In genomic region chr2:38600242-38600891, GRCh38 we compare ENCODE assay signal across 8 cellular contexts. TPM values are rescaled to one million over a fixed set of nuclear protein-coding genes. Genes with fewer than 3 reads are reported as not detected.
DNase-seq lines count a peak whose midpoint lies in the region; ATAC-seq and TF ChIP-seq lines count a peak whose summit lies in the region.

No MANE protein-coding gene starts in this region.

- no peaks in the 10 kb centered on the region for H3K27me3 Mint-ChIP-seq in activated T-cell treated with anti-CD3 and anti-CD28 coated beads, Interleukin-2, amount 50 U/mL, for 72 hours (ENCODE audit: low read depth)

- H3K9me3 ChIP-seq in right atrium auricular region, result no peaks in the 10 kb centered on the region
- H3K9me3 ChIP-seq in transverse colon, result no peaks in the 10 kb centered on the region

- H3K27ac Mint-ChIP-seq in activated T-cell treated with anti-CD3 and anti-CD28 coated beads, Interleukin-2, amount 50 U/mL, for 72 hours, result peak overlapping the region; percentile 78

- in situ Hi-C loops in transverse colon (cut with MboI; ENCODE audit: low pct_ligation_motif_present in 1 of 4, low pct_unique_long_range_greater_than_20kb in 1 of 4, low sequenced_read_pairs in 3 of 4), result loop anchor here in 2 of 4 donors (10.0 kb wide), 1 partner anchor 64 kb away; the partner anchor contains the start of gene GALM (in 2 of the 2)

- peaks cover 63% of the 10 kb centered on the region for H3K4me1 Mint-ChIP-seq in activated T-cell treated with anti-CD3 and anti-CD28 coated beads, Interleukin-2, amount 50 U/mL, for 72 hours (ENCODE audit: low read depth)

- H3K4me3 ChIP-seq in right atrium auricular region, result peak overlapping the region; percentile 84 to 89
- peak overlapping the region in 3 of 4 donors; percentile 69 to 86 (median 85) for H3K4me3 ChIP-seq in transverse colon

- TF ChIP-seq EP300 in transverse colon (IDR thresholded peaks at IDR 0.05; ENCODE audit: low read depth), result no peak

- no peaks in the 10 kb centered on the region for H3K27me3 ChIP-seq in right atrium auricular region
- H3K27me3 ChIP-seq in transverse colon, result no peaks in the 10 kb centered on the region

- H3K4me1 ChIP-seq in right atrium auricular region, result peaks cover 0 to 55% of the 10 kb centered on the region in 2 donors
- peaks cover 10 to 68% (median 37%) of the 10 kb centered on the region in 4 donors for H3K4me1 ChIP-seq in transverse colon

- intact Hi-C loops in left ventricle myocardium superior (cut with micrococcal nuclease), result loop anchor here (10.0 kb wide), 1 partner anchor 124 kb away; no protein-coding TSS in a partner anchor
- intact Hi-C loops in transverse colon (cut with DNase I; ENCODE audit: low total_unique reads), result loop anchor here (10.0 kb wide), 1 partner anchor 124 kb away; no protein-coding TSS in a partner anchor

- H3K27ac ChIP-seq in right atrium auricular region (peak overlapping the region; percentile 97 to 99), transverse colon (peak overlapping the region; percentile 97 to 98 (median 98))

- DNase-seq in right atrium auricular region (ENCODE audit: low spot score), result no peak
- DNase-seq in left ventricle myocardium superior, result no peak
- peak in 1 of 2 donors; percentile 16 for DNase-seq in activated T-cell treated with anti-CD3 and anti-CD28 coated beads, Interleukin-2, amount 50 U/mL, for 72 hours
- DNase-seq in iris pigment epithelial cell (ENCODE audit: low read depth), result peak; percentile 28
- peak; percentile 21 for DNase-seq in transverse colon
- DNase-seq in SW 1271 (lab: John Stamatoyannopoulos, UW), result no peak

- no peak for TF ChIP-seq POLR2A in transverse colon (IDR thresholded peaks at IDR 0.05)

- H3K36me3 Mint-ChIP-seq in activated T-cell treated with anti-CD3 and anti-CD28 coated beads, Interleukin-2, amount 50 U/mL, for 72 hours (ENCODE audit: insufficient read depth in 2 of 2), result peaks cover 4 to 9% of the 10 kb centered on the region in 2 donors

- 16 to 26% methylated on average over 12 to 15 of the region's 15 CpGs for WGBS in transverse colon (ENCODE audit: low coverage in 1 of 2), 2 donors

- H3K4me3 Mint-ChIP-seq in activated T-cell treated with anti-CD3 and anti-CD28 coated beads, Interleukin-2, amount 50 U/mL, for 72 hours, result peak overlapping the region; percentile 92 to 94

- no peak for ATAC-seq in left ventricle myocardium superior
- ATAC-seq in activated T-cell treated with anti-CD3 and anti-CD28 coated beads, Interleukin-2, amount 50 U/mL, for 72 hours (replicated peaks in 1 of 2), result no peak
- no peak for ATAC-seq in HG02970 (IDR thresholded peaks at IDR 0.05; ENCODE audit: low FRiP score, unreplicated experiment)
- no peak for ATAC-seq in GM21528 (IDR thresholded peaks at IDR 0.05; ENCODE audit: low FRiP score, unreplicated experiment)

- H3K36me3 ChIP-seq in right atrium auricular region (no peaks in the 10 kb centered on the region), transverse colon (no peaks in the 10 kb centered on the region)

- no peaks in the 10 kb centered on the region for H3K9me3 Mint-ChIP-seq in activated T-cell treated with anti-CD3 and anti-CD28 coated beads, Interleukin-2, amount 50 U/mL, for 72 hours

- TF ChIP-seq CTCF in right atrium auricular region (IDR thresholded peaks at IDR 0.05) (no peak), transverse colon (IDR thresholded peaks at IDR 0.05) (no peak)

RNA-seq across cellular contexts. Expression of gene HNRNPLL, which starts 2.4 kb away (rescaled TPM):
- 10 to 100 TPM; 17.8 to 19.1 TPM for total RNA-seq in right atrium auricular region
- total RNA-seq in left ventricle myocardium superior, result 27.0 TPM
- 10 to 100 TPM; 63.7 to 80.7 TPM for total RNA-seq in activated T-cell treated with anti-CD3 and anti-CD28 coated beads, Interleukin-2, amount 50 U/mL, for 72 hours
- 10 to 100 TPM; 45.2 to 59.7 (median 54.4) TPM for total RNA-seq in transverse colon

Comparison
In these comparisons a context has a peak if more than half of its experiments do, and no peak if none do; other contexts are left out.
1. DNase-seq: peak in iris pigment epithelial cell (single experiment) and transverse colon (single experiment); none in right atrium auricular region (single experiment), left ventricle myocardium superior (single experiment) and SW 1271 (0 of 2).